ENCODE assay signal across 12 cellular contexts in the genomic region with DNA sequence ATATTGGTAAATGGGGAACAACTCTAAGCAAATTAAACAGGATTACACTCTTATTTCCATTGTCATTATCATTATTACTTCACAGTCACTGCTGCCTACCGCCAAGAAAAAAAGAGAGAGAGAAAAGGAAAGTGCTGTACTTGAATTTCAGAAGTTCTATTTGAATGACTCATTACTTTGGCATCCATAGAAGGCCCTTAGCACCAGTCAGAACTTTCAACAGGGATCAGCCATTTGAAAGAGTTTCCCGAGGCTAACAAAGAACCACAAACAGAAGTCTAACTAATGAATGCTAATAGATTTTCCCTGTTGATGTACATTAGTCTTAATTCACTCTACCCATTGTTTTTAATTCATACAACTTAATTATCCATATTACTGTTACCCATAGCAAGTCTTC.
A peak's percentile ranks its signal among the peaks of the same experiment; 100 is the strongest.
DNase-seq lines count a peak whose midpoint lies in the region; ATAC-seq and TF ChIP-seq lines count a peak whose summit lies in the region.
"Had no signal": no experiment of that assay in that cellular context is flagged by ENCODE, and none has a peak within 500 bp of the region (broad histone marks: within the 10 kb centered on the region; RNA-seq: fewer than 3 reads in every experiment).

No MANE protein-coding gene starts in this region.

- DNase-seq in H4 (ENCODE audit: low spot score) = peak; percentile 48
- no peak for DNase-seq in WTC11 (ENCODE audit: low spot score)
- peak; percentile 42 to 70 for DNase-seq in foreskin keratinocyte
- peak; percentile 50 for DNase-seq in pulmonary artery endothelial cell (ENCODE audit: low read depth, low spot score)
- no peak for DNase-seq in CD14-positive monocyte (ENCODE audit: low spot score)
- DNase-seq: activated CD8-positive, alpha-beta T cell treated with anti-CD3 and anti-CD28 coated beads for 36 hours; NCI-H1105; stimulated activated naive CD4-positive, alpha-beta T cell treated with Interleukin-2 at 50 U/mL for 16 hours had no signal

- ATAC-seq in WTC11 = peak; percentile 31; the same call in 1 of the 2 replicates
- ATAC-seq in foreskin keratinocyte = peak; percentile 72
- ATAC-seq in GM21360 (IDR thresholded peaks at IDR 0.05; ENCODE audit: unreplicated experiment) = no peak
- no peak for ATAC-seq in GM19397 (IDR thresholded peaks at IDR 0.05; ENCODE audit: unreplicated experiment)
- no peak for ATAC-seq in GM21717 (IDR thresholded peaks at IDR 0.05; ENCODE audit: unreplicated experiment)
- ATAC-seq: activated CD8-positive, alpha-beta T cell treated with anti-CD3 and anti-CD28 coated beads for 36 hours; Panc1 had no signal

- intact Hi-C loops in CD14-positive monocyte (cut with micrococcal nuclease) = no loop called here

- CTCF ChIA-PET in WTC11 (lab: Charles Lee) = interaction anchor here (1.0 kb wide), 1 partner anchor 192 kb away, joined by 3 read pairs; no protein-coding TSS in a partner anchor

- H3K27ac ChIP-seq in foreskin keratinocyte = no peak overlapping the region

- no peaks in the 10 kb centered on the region for H3K36me3 Mint-ChIP-seq in WTC11
- no peaks in the 10 kb centered on the region for H3K36me3 Mint-ChIP-seq in CD14-positive monocyte

- H3K4me1 ChIP-seq in foreskin keratinocyte = peaks cover 7% of the 10 kb centered on the region

- H3K4me3 Mint-ChIP-seq in WTC11 = no peak overlapping the region
- H3K4me3 Mint-ChIP-seq in CD14-positive monocyte = no peak overlapping the region
- H3K4me3 Mint-ChIP-seq: activated CD8-positive, alpha-beta T cell treated with anti-CD3 and anti-CD28 coated beads for 36 hours had no signal

- POLR2A ChIA-PET in WTC11 (lab: Charles Lee) = no interaction called here

- H3K27ac Mint-ChIP-seq in WTC11 (peak overlapping the region; percentile 88), CD14-positive monocyte (no peak overlapping the region)
- H3K27ac Mint-ChIP-seq: activated CD8-positive, alpha-beta T cell treated with anti-CD3 and anti-CD28 coated beads for 36 hours had no signal

- H3K4me1 Mint-ChIP-seq in WTC11 (peaks cover 59% of the 10 kb centered on the region), CD14-positive monocyte (no peaks in the 10 kb centered on the region)

- TF ChIP-seq CTCF in WTC11 (IDR thresholded peaks at IDR 0.05) (no peak), foreskin keratinocyte (conservative IDR thresholded peaks at IDR 0.05) (no peak), CD14-positive monocyte (IDR thresholded peaks at IDR 0.05) (no peak)

- H3K27me3 Mint-ChIP-seq in WTC11 (ENCODE audit: low read depth) (no peaks in the 10 kb centered on the region), CD14-positive monocyte (ENCODE audit: low read depth in 3 of 3) (peaks cover 0 to 10% (median 0%) of the 10 kb centered on the region in 3 donors)

- no peaks in the 10 kb centered on the region for H3K27me3 ChIP-seq in foreskin keratinocyte

- no peaks in the 10 kb centered on the region for H3K9me3 Mint-ChIP-seq in WTC11
- H3K9me3 Mint-ChIP-seq in CD14-positive monocyte = no peaks in the 10 kb centered on the region
- H3K9me3 Mint-ChIP-seq: activated CD8-positive, alpha-beta T cell treated with anti-CD3 and anti-CD28 coated beads for 36 hours had no signal

TF ChIP-seq in WTC11, 78 proteins besides CTCF, POLR2A, EP300 and RAD21 (continues in another document):
- TF ChIP-seq, protein P1, sequence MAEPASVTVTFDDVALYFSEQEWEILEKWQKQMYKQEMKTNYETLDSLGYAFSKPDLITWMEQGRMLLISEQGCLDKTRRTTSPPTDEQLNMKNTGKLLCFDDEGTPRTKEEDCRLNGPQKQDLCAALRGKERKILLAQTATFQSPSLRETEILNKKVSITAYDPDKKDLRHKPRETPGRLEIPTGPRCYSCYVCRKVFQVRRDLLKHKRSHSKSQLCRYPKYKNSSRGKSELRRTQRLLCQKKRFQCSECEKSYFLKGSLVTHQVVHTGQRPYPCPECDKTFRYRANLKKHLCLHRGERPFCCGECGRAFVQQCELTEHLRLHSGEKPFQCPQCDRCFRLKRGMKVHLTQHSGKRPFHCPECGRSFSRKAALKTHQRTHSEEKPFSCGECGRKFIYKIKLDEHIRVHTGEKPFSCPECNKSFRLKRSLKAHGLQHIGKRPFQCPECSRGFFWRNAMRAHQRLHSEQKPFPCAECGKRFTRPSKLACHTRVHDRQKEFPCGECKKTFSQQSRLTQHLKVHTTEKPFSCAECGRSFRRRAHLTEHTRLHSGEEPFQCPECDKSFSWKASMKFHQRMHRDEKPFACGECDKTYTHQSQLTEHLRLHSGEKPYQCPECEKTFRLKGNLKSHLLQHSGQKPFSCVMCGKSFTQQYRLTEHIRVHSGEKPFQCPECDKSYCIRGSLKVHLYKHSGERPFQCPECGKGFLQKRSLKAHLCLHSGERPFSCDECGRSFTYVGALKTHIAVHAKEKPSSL (CRISPR knock-in tag; conservative IDR thresholded peaks at IDR 0.05) = no peak
- TF ChIP-seq ZNF263 (CRISPR knock-in tag; IDR thresholded peaks at IDR 0.05; ENCODE audit: low read depth) = no peak
- TF ChIP-seq PRRX2 (CRISPR knock-in tag; IDR thresholded peaks at IDR 0.05) = no peak
- TF ChIP-seq JAZF1 (CRISPR knock-in tag; IDR thresholded peaks at IDR 0.05) = no peak
- TF ChIP-seq OVOL2 (CRISPR knock-in tag; IDR thresholded peaks at IDR 0.05; ENCODE audit: borderline replicate concordance) = no peak
- TF ChIP-seq NFE2L1 (CRISPR knock-in tag; IDR thresholded peaks at IDR 0.05) = no peak
- no peak for TF ChIP-seq SOX15 (CRISPR knock-in tag; IDR thresholded peaks at IDR 0.05)
- TF ChIP-seq CREM (CRISPR knock-in tag; IDR thresholded peaks at IDR 0.05) = no peak
- TF ChIP-seq, protein P2, sequence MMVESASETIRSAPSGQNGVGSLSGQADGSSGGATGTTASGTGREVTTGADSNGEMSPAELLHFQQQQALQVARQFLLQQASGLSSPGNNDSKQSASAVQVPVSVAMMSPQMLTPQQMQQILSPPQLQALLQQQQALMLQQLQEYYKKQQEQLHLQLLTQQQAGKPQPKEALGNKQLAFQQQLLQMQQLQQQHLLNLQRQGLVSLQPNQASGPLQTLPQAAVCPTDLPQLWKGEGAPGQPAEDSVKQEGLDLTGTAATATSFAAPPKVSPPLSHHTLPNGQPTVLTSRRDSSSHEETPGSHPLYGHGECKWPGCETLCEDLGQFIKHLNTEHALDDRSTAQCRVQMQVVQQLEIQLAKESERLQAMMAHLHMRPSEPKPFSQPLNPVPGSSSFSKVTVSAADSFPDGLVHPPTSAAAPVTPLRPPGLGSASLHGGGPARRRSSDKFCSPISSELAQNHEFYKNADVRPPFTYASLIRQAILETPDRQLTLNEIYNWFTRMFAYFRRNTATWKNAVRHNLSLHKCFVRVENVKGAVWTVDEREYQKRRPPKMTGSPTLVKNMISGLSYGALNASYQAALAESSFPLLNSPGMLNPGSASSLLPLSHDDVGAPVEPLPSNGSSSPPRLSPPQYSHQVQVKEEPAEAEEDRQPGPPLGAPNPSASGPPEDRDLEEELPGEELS (CRISPR knock-in tag; IDR thresholded peaks at IDR 0.05) = no peak
- TF ChIP-seq IRF2 (CRISPR knock-in tag; IDR thresholded peaks at IDR 0.05; ENCODE audit: borderline replicate concordance, low read depth) = no peak
- no peak for TF ChIP-seq NFATC4 (CRISPR knock-in tag; IDR thresholded peaks at IDR 0.05)
- TF ChIP-seq, protein P3, sequence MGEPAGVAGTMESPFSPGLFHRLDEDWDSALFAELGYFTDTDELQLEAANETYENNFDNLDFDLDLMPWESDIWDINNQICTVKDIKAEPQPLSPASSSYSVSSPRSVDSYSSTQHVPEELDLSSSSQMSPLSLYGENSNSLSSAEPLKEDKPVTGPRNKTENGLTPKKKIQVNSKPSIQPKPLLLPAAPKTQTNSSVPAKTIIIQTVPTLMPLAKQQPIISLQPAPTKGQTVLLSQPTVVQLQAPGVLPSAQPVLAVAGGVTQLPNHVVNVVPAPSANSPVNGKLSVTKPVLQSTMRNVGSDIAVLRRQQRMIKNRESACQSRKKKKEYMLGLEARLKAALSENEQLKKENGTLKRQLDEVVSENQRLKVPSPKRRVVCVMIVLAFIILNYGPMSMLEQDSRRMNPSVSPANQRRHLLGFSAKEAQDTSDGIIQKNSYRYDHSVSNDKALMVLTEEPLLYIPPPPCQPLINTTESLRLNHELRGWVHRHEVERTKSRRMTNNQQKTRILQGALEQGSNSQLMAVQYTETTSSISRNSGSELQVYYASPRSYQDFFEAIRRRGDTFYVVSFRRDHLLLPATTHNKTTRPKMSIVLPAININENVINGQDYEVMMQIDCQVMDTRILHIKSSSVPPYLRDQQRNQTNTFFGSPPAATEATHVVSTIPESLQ (CRISPR knock-in tag; IDR thresholded peaks at IDR 0.05) = no peak
- TF ChIP-seq, protein P4, sequence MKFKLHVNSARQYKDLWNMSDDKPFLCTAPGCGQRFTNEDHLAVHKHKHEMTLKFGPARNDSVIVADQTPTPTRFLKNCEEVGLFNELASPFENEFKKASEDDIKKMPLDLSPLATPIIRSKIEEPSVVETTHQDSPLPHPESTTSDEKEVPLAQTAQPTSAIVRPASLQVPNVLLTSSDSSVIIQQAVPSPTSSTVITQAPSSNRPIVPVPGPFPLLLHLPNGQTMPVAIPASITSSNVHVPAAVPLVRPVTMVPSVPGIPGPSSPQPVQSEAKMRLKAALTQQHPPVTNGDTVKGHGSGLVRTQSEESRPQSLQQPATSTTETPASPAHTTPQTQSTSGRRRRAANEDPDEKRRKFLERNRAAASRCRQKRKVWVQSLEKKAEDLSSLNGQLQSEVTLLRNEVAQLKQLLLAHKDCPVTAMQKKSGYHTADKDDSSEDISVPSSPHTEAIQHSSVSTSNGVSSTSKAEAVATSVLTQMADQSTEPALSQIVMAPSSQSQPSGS (CRISPR knock-in tag; IDR thresholded peaks at IDR 0.05; ENCODE audit: borderline replicate concordance, low read depth) = no peak
- TF ChIP-seq NFYB (CRISPR knock-in tag; conservative IDR thresholded peaks at IDR 0.05; ENCODE audit: low read depth) = no peak
- no peak for TF ChIP-seq TEAD1 (CRISPR knock-in tag; IDR thresholded peaks at IDR 0.05)
- no peak for TF ChIP-seq ZNF423 (CRISPR knock-in tag; IDR thresholded peaks at IDR 0.05)
- TF ChIP-seq ESRRA (CRISPR knock-in tag; IDR thresholded peaks at IDR 0.05; ENCODE audit: borderline replicate concordance) = no peak

Comparison
In these comparisons a context has a peak if more than half of its experiments do, and no peak if none do; other contexts are left out.
1. DNase-seq: peak in H4 (single experiment), foreskin keratinocyte (2 of 2) and pulmonary artery endothelial cell (single experiment); none in WTC11 (single experiment) and CD14-positive monocyte (single experiment).
2. ATAC-seq: peak in WTC11 (single experiment) and foreskin keratinocyte (single experiment); none in GM21360 (single experiment), GM19397 (single experiment) and GM21717 (single experiment).